8 cellular contexts compared by ENCODE assay signal in genomic region chrX:20140410-20140809, GRCh38. TPM values are rescaled to one million over a fixed set of nuclear protein-coding genes. Genes with fewer than 3 reads are reported as not detected.
DNase-seq lines count a peak whose midpoint lies in the region; ATAC-seq, FAIRE-seq and TF ChIP-seq lines count a peak whose summit lies in the region.

No MANE protein-coding gene starts in this region.

- ATAC-seq in psoas muscle (no peak), GM18498 (IDR thresholded peaks at IDR 0.05; ENCODE audit: unreplicated experiment) (no peak), GM18505 (IDR thresholded peaks at IDR 0.05; ENCODE audit: unreplicated experiment) (no peak), GM21786 (IDR thresholded peaks at IDR 0.05; ENCODE audit: unreplicated experiment) (no peak)

- H3K79me2 ChIP-seq in OCI-LY1 (ENCODE audit: insufficient read depth, low read length) (peaks cover 24% of the 10 kb centered on the region), endothelial cell of umbilical vein (ENCODE audit: control insufficient read depth, insufficient read depth, low read length) (peaks cover 51% of the 10 kb centered on the region)

- DNase-seq in endothelial cell of umbilical vein (ENCODE audit: low read depth, low spot score): no peak
- no peak for DNase-seq in psoas muscle
- no peak for DNase-seq in UCSD-AML1 (lab: John Stamatoyannopoulos, UW; ENCODE audit: unreplicated experiment)

- 5 to 23% (median 5%) methylated on average over 3 of the region's 3 CpGs for WGBS in psoas muscle, 3 donors

- no peaks in the 10 kb centered on the region for H3F3A ChIP-seq in OCI-LY1 (ENCODE audit: insufficient read depth, low read length)

- no peaks in the 10 kb centered on the region for H3K9me2 ChIP-seq in OCI-LY1 (ENCODE audit: low read depth, low read length)

- intact Hi-C loops in endothelial cell of umbilical vein (cut with micrococcal nuclease): loop anchor here (5.0 kb wide), 2 partner anchors 127 to 1387 kb away; partner anchors contain the start of gene RPS6KA3
- intact Hi-C loops in psoas muscle (cut with DNase I): no loop called here

- no peaks in the 10 kb centered on the region for H3K9me1 ChIP-seq in endothelial cell of umbilical vein (replicated peaks; ENCODE audit: control insufficient read depth, extremely low read depth, insufficient read depth, low read length)

- no peak for FAIRE-seq in endothelial cell of umbilical vein (lab: Jason Lieb, UNC)

- H3K4me1 ChIP-seq in OCI-LY1 (ENCODE audit: insufficient read depth, low read length, severe bottlenecking) (peaks cover 32% of the 10 kb centered on the region), endothelial cell of umbilical vein (ENCODE audit: control insufficient read depth, extremely low read depth, insufficient read depth, low read length) (peaks cover 22% of the 10 kb centered on the region), psoas muscle (peaks cover 23% of the 10 kb centered on the region)

- H4K20me1 ChIP-seq in OCI-LY1 (ENCODE audit: insufficient read depth, low read length) (no peaks in the 10 kb centered on the region), endothelial cell of umbilical vein (replicated peaks; ENCODE audit: control insufficient read depth, extremely low read depth, insufficient read depth, low read length) (no peaks in the 10 kb centered on the region)

- H3K36me3 ChIP-seq in OCI-LY1 (ENCODE audit: insufficient read depth, low read length) (peaks cover 49% of the 10 kb centered on the region), endothelial cell of umbilical vein (ENCODE audit: control insufficient read depth in 2 of 2, extremely low read depth in 1 of 2, insufficient read depth in 2 of 2, low read length in 2 of 2) (peaks cover 0 to 2% of the 10 kb centered on the region in 2 experiments), psoas muscle (ENCODE audit: insufficient read depth in 1 of 2, low read depth in 1 of 2) (peaks cover 3 to 48% of the 10 kb centered on the region in 2 donors)

- TF ChIP-seq POLR2A in endothelial cell of umbilical vein (IDR thresholded peaks at IDR 0.05; ENCODE audit: low read depth, low read length) (no peak), GM18505 (IDR thresholded peaks at IDR 0.05; ENCODE audit: borderline replicate concordance, extremely low read depth, insufficient read depth, insufficient read length) (no peak)

- H3K27me3 ChIP-seq in OCI-LY1 (ENCODE audit: insufficient read depth, low read length) (no peaks in the 10 kb centered on the region), endothelial cell of umbilical vein (ENCODE audit: control insufficient read depth in 2 of 2, insufficient read depth in 2 of 2, low read length in 2 of 2) (no peaks in the 10 kb centered on the region), psoas muscle (ENCODE audit: insufficient read depth in 3 of 3, low read length in 2 of 3) (no peaks in the 10 kb centered on the region)

- POLR2A ChIA-PET in endothelial cell of umbilical vein (lab: Charles Lee): no interaction called here

- dilution Hi-C loops in endothelial cell of umbilical vein (cut with MboI; ENCODE audit: extremely low pct_ligation_motif_present, low sequenced_read_pairs): no loop called here

- TF ChIP-seq CTCF in GM12875 (IDR thresholded peaks at IDR 0.05; ENCODE audit: borderline replicate concordance, insufficient read depth, low read depth, low read length) (no peak), OCI-LY1 (IDR thresholded peaks at IDR 0.05; ENCODE audit: low read length) (no peak), endothelial cell of umbilical vein (IDR thresholded peaks at IDR 0.05; ENCODE audit: extremely low read depth in 1 of 2, insufficient read depth in 1 of 2, low read depth in 1 of 2, low read length in 2 of 2) (no peak), psoas muscle (IDR thresholded peaks at IDR 0.05) (no peak)

- BruUV-seq in endothelial cell of umbilical vein (replicated peaks; lab: Mats Ljungman, UMichigan): no TSS peak

- CTCF ChIA-PET in endothelial cell of umbilical vein (lab: Charles Lee): no interaction called here

- H3K4me2 ChIP-seq in OCI-LY1 (ENCODE audit: low read length): peak overlapping the region; percentile 88
- peak overlapping the region; percentile 92 for H3K4me2 ChIP-seq in endothelial cell of umbilical vein (ENCODE audit: insufficient read depth, low read length)

- H3K27ac ChIP-seq in OCI-LY1 (ENCODE audit: low read depth, low read length, poor library complexity, severe bottlenecking) (no peak overlapping the region), endothelial cell of umbilical vein (ENCODE audit: insufficient read depth, low read depth, low read length) (peak overlapping the region; percentile 11), psoas muscle (peak overlapping the region; percentile 93)

- no peak overlapping the region for H2AFZ ChIP-seq in OCI-LY1 (ENCODE audit: low read length)
- H2AFZ ChIP-seq in endothelial cell of umbilical vein (ENCODE audit: low read depth, low read length): no peak overlapping the region

- H3K9me3 ChIP-seq in OCI-LY1 (ENCODE audit: low read length) (no peaks in the 10 kb centered on the region), endothelial cell of umbilical vein (replicated peaks; ENCODE audit: control insufficient read depth, insufficient read depth, low read length) (no peaks in the 10 kb centered on the region), psoas muscle (no peaks in the 10 kb centered on the region)

- H3K9ac ChIP-seq in OCI-LY1 (ENCODE audit: low read length) (peak overlapping the region; percentile 98), endothelial cell of umbilical vein (replicated peaks; ENCODE audit: extremely low read depth, insufficient read depth, low read length) (peak overlapping the region; percentile 70)

- H3K4me3 ChIP-seq in GM12875 (ENCODE audit: low read depth, low read length) (peak overlapping the region; percentile 97), OCI-LY1 (ENCODE audit: low read depth, low read length, poor library complexity, severe bottlenecking) (peak overlapping the region; percentile 99), endothelial cell of umbilical vein (replicated peaks in 1 of 3; ENCODE audit: insufficient read depth in 1 of 3, low read depth in 1 of 3, low read length in 3 of 3) (peak overlapping the region in 2 of 3 experiments; percentile 55 to 87), psoas muscle (peak overlapping the region; percentile 82)

TF ChIP-seq in endothelial cell of umbilical vein, 7 proteins besides CTCF, POLR2A, EP300 and RAD21:
- TF ChIP-seq GATA2 (IDR thresholded peaks at IDR 0.05; ENCODE audit: insufficient read depth, insufficient read length, low read depth, low read length) (no peak), JUN (IDR thresholded peaks at IDR 0.05; ENCODE audit: borderline replicate concordance, insufficient read depth, insufficient read length, low read depth) (no peak), FOS (IDR thresholded peaks at IDR 0.05; ENCODE audit: borderline replicate concordance, insufficient read depth, low read length) (no peak), POLR2AphosphoS5 (IDR thresholded peaks at IDR 0.05; ENCODE audit: insufficient read depth, low read depth, low read length) (no peak), EZH2 (IDR thresholded peaks at IDR 0.05; ENCODE audit: borderline replicate concordance, low read depth, low read length, severe bottlenecking) (no peak), MAX (IDR thresholded peaks at IDR 0.05; ENCODE audit: insufficient read depth, insufficient read length) (no peak), MYC (IDR thresholded peaks at IDR 0.05; ENCODE audit: low read depth, low read length) (no peak)

RNA-seq across cellular contexts. Expression of gene EIF1AX, which starts 1.2 kb away (rescaled TPM):
- total RNA-seq in endothelial cell of umbilical vein: 89.4 and 94.7 TPM in 2 replicates
- polyA plus RNA-seq in endothelial cell of umbilical vein: 7.9 and 12.8 TPM in 2 replicates
- 24.1 and 28.8 TPM in 2 replicates for polyA plus RNA-seq in endothelial cell of umbilical vein (2011; cell fraction: cytosol; rRNA removed)
- 8.8 and 19.4 TPM in 2 replicates for polyA plus RNA-seq in endothelial cell of umbilical vein (2011; cell fraction: nucleus; rRNA removed)
- polyA plus RNA-seq in endothelial cell of umbilical vein (2012): 51.0 and 84.9 TPM in 2 replicates
- 5.8 and 6.3 TPM in 2 replicates for polyA minus RNA-seq in endothelial cell of umbilical vein
- 157 TPM for polyA minus RNA-seq in endothelial cell of umbilical vein (2011; cell fraction: cytosol; rRNA and poly(A)+ RNA removed)
- 10.6 and 11.1 TPM in 2 replicates for polyA minus RNA-seq in endothelial cell of umbilical vein (2011; cell fraction: nucleus; rRNA and poly(A)+ RNA removed)
- total RNA-seq in psoas muscle: 100 to 1,000 TPM in 3 of 4 donors, 10 to 100 TPM in 1; 69.4 to 176 (median 155) TPM
- 100 to 1,000 TPM in 2 of 3 donors, 10 to 100 TPM in 1; 67.3 to 129 (median 104) TPM for polyA plus RNA-seq in psoas muscle

RNA-seq across cellular contexts. Expression of gene MAP7D2, which starts 23.7 kb away (rescaled TPM):
- total RNA-seq in endothelial cell of umbilical vein (0.15 and 0.18 TPM in 2 replicates), psoas muscle (1 to 10 TPM in 1 of 4 donors, under 1 TPM in 2, not detected in 1; 0.32 to 1.2 (median 0.48) TPM)
- polyA plus RNA-seq in endothelial cell of umbilical vein (0.03 and 0.08 TPM in 2 replicates), psoas muscle (under 1 TPM; 0.07 to 0.55 (median 0.43) TPM)
- polyA plus RNA-seq in endothelial cell of umbilical vein (2011; cell fraction: cytosol; rRNA removed): 0.07 and 0.08 TPM in 2 replicates
- polyA plus RNA-seq in endothelial cell of umbilical vein (2011; cell fraction: nucleus; rRNA removed): 0.25 and 0.45 TPM in 2 replicates
- polyA plus RNA-seq in endothelial cell of umbilical vein (2012): 0.22 and 0.46 TPM in 2 replicates
- not detected in 2 replicates for polyA minus RNA-seq in endothelial cell of umbilical vein
- polyA minus RNA-seq in endothelial cell of umbilical vein (2011; cell fraction: cytosol; rRNA and poly(A)+ RNA removed): not detected
- polyA minus RNA-seq in endothelial cell of umbilical vein (2011; cell fraction: nucleus; rRNA and poly(A)+ RNA removed): 0.24 TPM in 1 of 2 replicates, not detected in the other
